In genomic region chr6:141562181-141562800, GRCh38 we compare ENCODE assay signal across 8 cellular contexts.
DNase-seq lines count a peak whose midpoint lies in the region; ATAC-seq lines count a peak whose summit lies in the region.

No MANE protein-coding gene starts in this region.

- ATAC-seq in GM19372 (IDR thresholded peaks at IDR 0.05; ENCODE audit: low read depth, unreplicated experiment) (peak; percentile 43), HG03439 (IDR thresholded peaks at IDR 0.05; ENCODE audit: unreplicated experiment) (peak; percentile 31), naive B cell (ENCODE audit: low read depth in 2 of 2) (peak; percentile 57 to 60)
- peak; percentile 67 for ATAC-seq in effector memory CD8-positive, alpha-beta T cell (replicated peaks)

- DNase-seq in CD1c-positive myeloid dendritic cell (ENCODE audit: extremely low spot score) = peak; percentile 15
- DNase-seq in T-helper 9 cell = peak; percentile 3
- peak; percentile 7 to 21 (median 11) for DNase-seq in effector memory CD8-positive, alpha-beta T cell
- no peak for DNase-seq in naive B cell
- no peak for DNase-seq in NCI-H1694 (lab: John Stamatoyannopoulos, UW)
- no peak for DNase-seq in T1000 (lab: John Stamatoyannopoulos, UW)

- no peaks in the 10 kb centered on the region for H3K9me3 Mint-ChIP-seq in effector memory CD8-positive, alpha-beta T cell
- H3K9me3 Mint-ChIP-seq in naive B cell = no peaks in the 10 kb centered on the region

- H3K4me3 Mint-ChIP-seq in effector memory CD8-positive, alpha-beta T cell = peak overlapping the region; percentile 76 to 84
- peak overlapping the region; percentile 75 to 92 (median 89) for H3K4me3 Mint-ChIP-seq in naive B cell

- peaks cover 7 to 14% of the 10 kb centered on the region in 2 donors for H3K27me3 Mint-ChIP-seq in effector memory CD8-positive, alpha-beta T cell
- peaks cover 0 to 9% (median 8%) of the 10 kb centered on the region in 3 donors for H3K27me3 Mint-ChIP-seq in naive B cell

- H3K36me3 Mint-ChIP-seq in effector memory CD8-positive, alpha-beta T cell (ENCODE audit: insufficient read depth) = no peaks in the 10 kb centered on the region
- H3K36me3 Mint-ChIP-seq in naive B cell = no peaks in the 10 kb centered on the region

- peak overlapping the region; percentile 81 to 91 for H3K27ac Mint-ChIP-seq in effector memory CD8-positive, alpha-beta T cell
- peak overlapping the region in 5 of 6 donors; percentile 38 to 96 (median 76) for H3K27ac Mint-ChIP-seq in naive B cell

- peaks cover 11 to 13% of the 10 kb centered on the region in 2 donors for H3K4me1 Mint-ChIP-seq in effector memory CD8-positive, alpha-beta T cell (ENCODE audit: low read depth in 2 of 2)
- peaks cover 9 to 12% (median 10%) of the 10 kb centered on the region in 3 donors for H3K4me1 Mint-ChIP-seq in naive B cell

Comparison
In these comparisons a context has a peak if more than half of its experiments do, and no peak if none do; other contexts are left out.
1. DNase-seq: peak in CD1c-positive myeloid dendritic cell (single experiment), T-helper 9 cell (single experiment) and effector memory CD8-positive, alpha-beta T cell (3 of 3); none in naive B cell (single experiment), NCI-H1694 (single experiment) and T1000 (single experiment).
2. Peak in every context shown above with its lines, with median percentiles within 50 percentile points of each other: ATAC-seq.